ENCODE assay signal across 17 cellular contexts in genomic region chr18:80103231-80103630, GRCh38. TPM values are rescaled to one million over a fixed set of nuclear protein-coding genes. Genes with fewer than 3 reads are reported as not detected.
DNase-seq lines count a peak whose midpoint lies in the region; ATAC-seq, FAIRE-seq and TF ChIP-seq lines count a peak whose summit lies in the region.
"Had no signal": no experiment of that assay in that cellular context is flagged by ENCODE, and none has a peak within 500 bp of the region (broad histone marks: within the 10 kb centered on the region; RNA-seq: fewer than 3 reads in every experiment).

No MANE protein-coding gene starts in this region.

- POLR2A ChIA-PET in GM10248 (lab: Yijun Ruan, JAX): no interaction called here

- H3K36me3 ChIP-seq in RWPE2 (ENCODE audit: low read depth): no peaks in the 10 kb centered on the region
- H3K36me3 ChIP-seq: BLaER1, lower lobe of right lung, neutrophil had no signal

- peak; percentile 80 for DNase-seq in EH (ENCODE audit: low read depth)
- no peak for DNase-seq in RWPE2 (ENCODE audit: low spot score)
- DNase-seq in fibroblast of the aortic adventitia (ENCODE audit: low read depth): peak; percentile 82
- DNase-seq in sciatic nerve (ENCODE audit: low spot score): no peak
- DNase-seq in GM12892 (ENCODE audit: insufficient read length): no peak
- no peak for DNase-seq in GM10248 (ENCODE audit: extremely low spot score)
- no peak for DNase-seq in activated gamma-delta T cell treated with Interleukin-2 at 50 U/mL for 16 hours
- DNase-seq: DMS79, lower lobe of right lung, NCI-H1417, NCI-H446 treated with DMSO at 0.1 percent for 48 hours, OCI-M1 had no signal

- intact Hi-C loops in sciatic nerve (cut with DNase I): no loop called here

- no peaks in the 10 kb centered on the region for H3K4me1 ChIP-seq in RWPE2 (ENCODE audit: insufficient read depth, poor library complexity, severe bottlenecking)
- H3K4me1 ChIP-seq: lower lobe of right lung had no signal

- TF ChIP-seq POLR2A in GM12892 (IDR thresholded peaks at IDR 0.05; ENCODE audit: low read depth, low read length): no peak

- TF ChIP-seq CTCF in RWPE2 (IDR thresholded peaks at IDR 0.05; ENCODE audit: poor library complexity, severe bottlenecking) (no peak), fibroblast of the aortic adventitia (IDR thresholded peaks at IDR 0.05; ENCODE audit: insufficient read depth, low read length) (no peak), GM10248 (IDR thresholded peaks at IDR 0.05; ENCODE audit: control extremely low read depth, extremely low read depth, low read depth, missing control alignments) (no peak)

- no peaks in the 10 kb centered on the region for H3K27me3 ChIP-seq in RWPE2 (ENCODE audit: insufficient read depth, poor library complexity, severe bottlenecking)
- H3K27me3 ChIP-seq: BLaER1, neutrophil had no signal

- no peak overlapping the region for H3K4me3 ChIP-seq in RWPE2 (ENCODE audit: severe bottlenecking)
- H3K4me3 ChIP-seq in fibroblast of the aortic adventitia (ENCODE audit: low read depth, low read length): no peak overlapping the region
- H3K4me3 ChIP-seq: BLaER1, lower lobe of right lung had no signal

- CTCF ChIA-PET in GM10248 (lab: Yijun Ruan, JAX): interaction anchor here (0.9 kb wide), 1 partner anchor 10 kb away, joined by 3 read pairs; no protein-coding TSS in a partner anchor

- peak; percentile 34; the same call in 2 of the 3 replicates for ATAC-seq in RWPE2 (ENCODE audit: low read depth)
- ATAC-seq in sciatic nerve: peak; percentile 67
- no peak for ATAC-seq in GM21515 (IDR thresholded peaks at IDR 0.05; ENCODE audit: unreplicated experiment)
- ATAC-seq: activated CD4-positive, CD25-positive, alpha-beta regulatory T cell treated with anti-CD3 and anti-CD28 coated beads, Interleukin-2, amount 50 U/mL, for 24 hours; lower lobe of right lung had no signal

- FAIRE-seq in GM12892 (lab: Jason Lieb, UNC): no peak
- FAIRE-seq: colon had no signal

- no peaks in the 10 kb centered on the region for H3K9me3 ChIP-seq in RWPE2 (ENCODE audit: severe bottlenecking)
- H3K9me3 ChIP-seq: lower lobe of right lung, neutrophil had no signal

- no peak overlapping the region for H3K27ac ChIP-seq in RWPE2 (ENCODE audit: poor library complexity, severe bottlenecking)
- H3K27ac ChIP-seq: BLaER1, lower lobe of right lung, neutrophil had no signal

RNA-seq across cellular contexts. Expression of gene ADNP2, which starts 5.8 kb away (rescaled TPM):
- 8.7 and 23.9 TPM in 2 replicates for total RNA-seq in fibroblast of the aortic adventitia (ENCODE audit: low replicate concordance)
- total RNA-seq in sciatic nerve: 21.0 TPM
- polyA plus RNA-seq in GM12892 (2012; ENCODE audit: missing spikeins): 10.3 TPM

Comparison
In these comparisons a context has a peak if more than half of its experiments do, and no peak if none do; other contexts are left out.
1. DNase-seq: peak in EH (single experiment) and fibroblast of the aortic adventitia (single experiment); none in RWPE2 (single experiment), sciatic nerve (single experiment), GM12892 (single experiment), GM10248 (single experiment) and activated gamma-delta T cell treated with Interleukin-2 at 50 U/mL for 16 hours (single experiment).